ENCODE assay signal across 8 cellular contexts in the genomic region with DNA sequence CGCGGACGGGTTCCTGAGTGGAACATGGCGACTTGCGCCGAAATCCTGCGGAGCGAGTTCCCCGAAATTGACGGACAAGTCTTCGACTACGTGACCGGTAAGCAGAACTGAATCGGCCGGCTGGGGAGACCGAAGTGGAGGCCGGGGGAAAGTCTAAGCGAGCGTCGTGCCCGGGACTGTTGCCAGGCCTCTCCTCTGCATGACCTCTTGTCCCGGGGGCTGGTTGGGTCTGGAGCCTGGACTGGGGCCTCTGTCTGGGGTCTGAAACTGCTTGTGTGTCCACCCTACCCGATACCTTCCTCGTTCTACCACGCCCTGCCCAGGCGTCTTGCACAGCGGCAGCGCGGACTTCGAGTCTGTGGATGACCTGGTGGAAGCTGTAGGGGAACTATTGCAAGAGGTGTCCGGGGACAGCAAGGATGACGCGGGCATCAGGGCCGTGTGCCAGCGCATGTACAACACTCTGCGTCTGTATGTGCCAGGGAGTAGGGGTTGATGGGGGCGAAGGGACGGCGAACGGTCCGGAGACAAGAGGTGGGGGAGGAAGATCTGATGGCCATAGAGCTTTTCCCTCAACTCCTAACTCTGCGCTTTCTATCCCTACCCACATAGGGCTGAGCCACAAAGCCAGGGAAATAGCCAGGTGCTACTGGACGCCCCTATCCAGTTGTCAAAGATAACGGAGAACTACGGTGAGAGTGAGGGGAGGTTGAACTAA. TPM values are rescaled to one million over a fixed set of nuclear protein-coding genes. Genes with fewer than 3 reads are reported as not detected.
A peak's percentile ranks its signal among the peaks of the same experiment; 100 is the strongest.
DNase-seq lines count a peak whose midpoint lies in the region; ATAC-seq lines count a peak whose summit lies in the region.

A gene with protein sequence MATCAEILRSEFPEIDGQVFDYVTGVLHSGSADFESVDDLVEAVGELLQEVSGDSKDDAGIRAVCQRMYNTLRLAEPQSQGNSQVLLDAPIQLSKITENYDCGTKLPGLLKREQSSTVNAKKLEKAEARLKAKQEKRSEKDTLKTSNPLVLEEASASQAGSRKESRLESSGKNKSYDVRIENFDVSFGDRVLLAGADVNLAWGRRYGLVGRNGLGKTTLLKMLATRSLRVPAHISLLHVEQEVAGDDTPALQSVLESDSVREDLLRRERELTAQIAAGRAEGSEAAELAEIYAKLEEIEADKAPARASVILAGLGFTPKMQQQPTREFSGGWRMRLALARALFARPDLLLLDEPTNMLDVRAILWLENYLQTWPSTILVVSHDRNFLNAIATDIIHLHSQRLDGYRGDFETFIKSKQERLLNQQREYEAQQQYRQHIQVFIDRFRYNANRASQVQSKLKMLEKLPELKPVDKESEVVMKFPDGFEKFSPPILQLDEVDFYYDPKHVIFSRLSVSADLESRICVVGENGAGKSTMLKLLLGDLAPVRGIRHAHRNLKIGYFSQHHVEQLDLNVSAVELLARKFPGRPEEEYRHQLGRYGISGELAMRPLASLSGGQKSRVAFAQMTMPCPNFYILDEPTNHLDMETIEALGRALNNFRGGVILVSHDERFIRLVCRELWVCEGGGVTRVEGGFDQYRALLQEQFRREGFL (plus strand): TSS at position 16 of the 718 bp plus-strand sequence. CDS start 9 bp downstream, at position 25.

- no peaks in the 10 kb centered on the region for H3K9me3 Mint-ChIP-seq in activated CD4-positive, alpha-beta memory T cell treated with anti-CD3 and anti-CD28 coated beads, Interleukin-2, amount 10 ng/mL, durations not matched to agents 7 days and 5 days

- peak within 1 kb of the TSS; percentile 87 for H3K4me2 ChIP-seq in trophoblast cell (ENCODE audit: low read length)

- peak within 1 kb of the TSS; percentile 88 for H3K27ac Mint-ChIP-seq in activated CD4-positive, alpha-beta memory T cell treated with anti-CD3 and anti-CD28 coated beads, Interleukin-2, amount 10 ng/mL, durations not matched to agents 7 days and 5 days

- peaks cover 10% of the 10 kb centered on the region for H3K79me1 ChIP-seq in trophoblast cell (ENCODE audit: low read length)

- no peaks in the 10 kb centered on the region for H3K27me3 ChIP-seq in trophoblast cell (ENCODE audit: insufficient read depth, low read length)

- H3K4me3 Mint-ChIP-seq in activated CD4-positive, alpha-beta memory T cell treated with anti-CD3 and anti-CD28 coated beads, Interleukin-2, amount 10 ng/mL, durations not matched to agents 7 days and 5 days: peak within 1 kb of the TSS; percentile 93

- H3K79me2 ChIP-seq in trophoblast cell (ENCODE audit: control insufficient read depth, insufficient read depth, low read length, poor library complexity): peaks cover 11% of the 10 kb centered on the region

- H3K4me1 ChIP-seq in trophoblast cell (ENCODE audit: control insufficient read depth in 1 of 2, insufficient read depth in 2 of 2, low read length in 2 of 2): peaks cover 0 to 7% of the 10 kb centered on the region in 2 experiments

- peak within 1 kb of the TSS; percentile 95 for H3K27ac ChIP-seq in trophoblast cell (ENCODE audit: low read depth, low read length)

- peak within 1 kb of the TSS; percentile 83 for H2BK5ac ChIP-seq in trophoblast cell (ENCODE audit: low read depth, low read length, poor library complexity)

- peaks cover 54 to 63% of the 10 kb centered on the region in 2 experiments for H3K36me3 ChIP-seq in trophoblast cell (ENCODE audit: control insufficient read depth in 1 of 2, insufficient read depth in 2 of 2, low read length in 2 of 2)

- peak within 1 kb of the TSS; percentile 71 for H3K4ac ChIP-seq in trophoblast cell (ENCODE audit: low read depth, low read length)

- H3K4me1 Mint-ChIP-seq in activated CD4-positive, alpha-beta memory T cell treated with anti-CD3 and anti-CD28 coated beads, Interleukin-2, amount 10 ng/mL, durations not matched to agents 7 days and 5 days: peaks cover 36% of the 10 kb centered on the region

- CTCF ChIA-PET in activated CD4-positive, alpha-beta memory T cell treated with anti-CD3 and anti-CD28 coated beads, Interleukin-2, amount 10 ng/mL, durations not matched to agents 7 days and 5 days (lab: Charles Lee): interaction anchor here (0.6 to 1.9 kb wide), 9 partner anchors 10 to 291 kb away, joined by 3 to 8 read pairs (median 4); partner anchors contain the start of genes ABCC5, AP2M1, DVL3 and EEF1AKMT4

- H4K12ac ChIP-seq in trophoblast cell (ENCODE audit: low read depth, low read length): peak within 1 kb of the TSS; percentile 78

- H2AFZ ChIP-seq in trophoblast cell (ENCODE audit: insufficient read depth, low read length, poor library complexity): peak within 1 kb of the TSS; percentile 79

- no peak within 1 kb of the TSS for H3K23ac ChIP-seq in trophoblast cell (ENCODE audit: low read length)

- peak within 1 kb of the TSS; percentile 85 for H4K91ac ChIP-seq in trophoblast cell (ENCODE audit: low read depth, low read length)

- no peaks in the 10 kb centered on the region for H3K27me3 Mint-ChIP-seq in activated CD4-positive, alpha-beta memory T cell treated with anti-CD3 and anti-CD28 coated beads, Interleukin-2, amount 10 ng/mL, durations not matched to agents 7 days and 5 days

- POLR2A ChIA-PET in activated CD4-positive, alpha-beta memory T cell treated with anti-CD3 and anti-CD28 coated beads, Interleukin-2, amount 10 ng/mL, durations not matched to agents 7 days and 5 days (lab: Charles Lee): interaction anchor here (0.8 to 2.3 kb wide), 8 partner anchors 8 to 60 kb away, joined by 3 to 36 read pairs (median 5); partner anchors contain the start of genes AP2M1, DVL3 and EIF2B5

- H4K8ac ChIP-seq in trophoblast cell (ENCODE audit: low read depth, low read length): peak within 1 kb of the TSS; percentile 87

- H3K4me3 ChIP-seq in trophoblast cell (ENCODE audit: low read depth, low read length): peak within 1 kb of the TSS; percentile 98

- peak within 1 kb of the TSS; percentile 81 for H3K14ac ChIP-seq in trophoblast cell (ENCODE audit: low read length)

- H3K9ac ChIP-seq in trophoblast cell (ENCODE audit: low read length): peak within 1 kb of the TSS; percentile 97

- H3K36me3 Mint-ChIP-seq in activated CD4-positive, alpha-beta memory T cell treated with anti-CD3 and anti-CD28 coated beads, Interleukin-2, amount 10 ng/mL, durations not matched to agents 7 days and 5 days (ENCODE audit: low read depth): peaks cover 72% of the 10 kb centered on the region

- WGBS in trophoblast cell (ENCODE audit: extremely low coverage, insufficient coverage, insufficient read length): no CpG with 5 or more reads among the region's 45 CpGs

- H2BK120ac ChIP-seq in trophoblast cell (ENCODE audit: insufficient read depth, low read length, poor library complexity): peak within 1 kb of the TSS; percentile 61

- ATAC-seq in GM19035 (IDR thresholded peaks at IDR 0.05; ENCODE audit: unreplicated experiment) (peak; percentile 31), HG03432 (IDR thresholded peaks at IDR 0.05; ENCODE audit: unreplicated experiment) (peak; percentile 29)

- peak; percentile 60 to 64 for DNase-seq in AML-193 (lab: John Stamatoyannopoulos, UW)
- no peak for DNase-seq in activated CD4-positive, alpha-beta memory T cell treated with anti-CD3 and anti-CD28 coated beads, Interleukin-2, amount 10 ng/mL, durations not matched to agents 7 days and 5 days
- peak; percentile 25 for DNase-seq in glomerular visceral epithelial cell (ENCODE audit: extremely low spot score)
- peak; percentile 13 to 48 for DNase-seq in trophoblast cell
- DNase-seq in NK-92 treated with Interleukin-12 subunit alpha and Interleukin-12 subunit beta, amount 100 ng/mL, for 24 hours (lab: John Stamatoyannopoulos, UW): no peak
- no peak for DNase-seq in NCI-H1436 treated with DMSO at 0.1 percent for 48 hours (lab: John Stamatoyannopoulos, UW)

- peaks cover 7% of the 10 kb centered on the region for H3K9me3 ChIP-seq in trophoblast cell (ENCODE audit: insufficient read depth, low read depth, low read length)

- peak within 1 kb of the TSS; percentile 28 for H2BK12ac ChIP-seq in trophoblast cell (ENCODE audit: low read length)

- H3K18ac ChIP-seq in trophoblast cell (ENCODE audit: low read length): peak within 1 kb of the TSS; percentile 84

- H2AK5ac ChIP-seq in trophoblast cell (ENCODE audit: low read length): peak within 1 kb of the TSS; percentile 61

RNA-seq across cellular contexts. Expression of the gene that starts here (rescaled TPM):
- total RNA-seq in activated CD4-positive, alpha-beta memory T cell treated with anti-CD3 and anti-CD28 coated beads, Interleukin-2, amount 10 ng/mL, durations not matched to agents 7 days and 5 days: 10 to 100 TPM; 53.7 to 60.1 TPM
- polyA plus RNA-seq in trophoblast cell (2013): 31.9 and 32.0 TPM in 2 replicates

Comparison
In these comparisons a context has a peak if more than half of its experiments do, and no peak if none do; other contexts are left out.
1. DNase-seq: peak in AML-193 (2 of 2), glomerular visceral epithelial cell (single experiment) and trophoblast cell (2 of 2); none in activated CD4-positive, alpha-beta memory T cell treated with anti-CD3 and anti-CD28 coated beads, Interleukin-2, amount 10 ng/mL, durations not matched to agents 7 days and 5 days (single experiment), NK-92 treated with Interleukin-12 subunit alpha and Interleukin-12 subunit beta, amount 100 ng/mL, for 24 hours (single experiment) and NCI-H1436 treated with DMSO at 0.1 percent for 48 hours (single experiment).